14 cellular contexts compared by ENCODE assay signal in the genomic region with DNA sequence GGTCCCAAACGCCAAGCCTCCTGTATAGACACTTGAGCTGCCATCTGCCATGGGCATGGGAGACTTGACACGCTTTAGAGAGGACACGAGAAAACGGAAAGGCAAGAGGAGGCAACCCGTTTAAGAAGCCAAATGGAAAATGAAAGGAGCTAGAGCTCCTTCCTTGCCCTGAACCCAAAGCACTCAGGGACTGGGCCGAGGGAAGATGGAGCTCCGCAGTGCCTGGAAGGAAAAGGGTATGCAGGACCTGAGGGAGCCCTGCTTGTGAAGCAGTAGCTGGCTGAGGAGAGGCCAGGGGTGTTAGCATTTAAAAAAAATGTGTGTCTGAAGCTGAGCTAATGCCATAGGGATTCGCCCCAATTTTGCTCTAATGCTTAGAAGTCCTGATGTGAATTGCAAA. TPM values are rescaled to one million over a fixed set of nuclear protein-coding genes. Genes with fewer than 3 reads are reported as not detected.
DNase-seq lines count a peak whose midpoint lies in the region; ATAC-seq and TF ChIP-seq lines count a peak whose summit lies in the region.
"Had no signal": no experiment of that assay in that cellular context is flagged by ENCODE, and none has a peak within 500 bp of the region (broad histone marks: within the 10 kb centered on the region; RNA-seq: fewer than 3 reads in every experiment).

No MANE protein-coding gene starts in this region.

- H3K4me3 Mint-ChIP-seq in activated B cell treated with CpG ODN at 0.5 μM for 24 hours (peak overlapping the region; percentile 38), immature natural killer cell (peak overlapping the region; percentile 31 to 71 (median 60))
- H3K4me3 Mint-ChIP-seq: T-helper 17 cell had no signal

- DNase-seq in breast epithelium (ENCODE audit: low spot score in 2 of 2): no peak
- DNase-seq in mammary epithelial cell: no peak
- no peak for DNase-seq in activated B cell treated with CpG ODN at 0.5 μM for 24 hours
- no peak for DNase-seq in immature natural killer cell
- DNase-seq in suprapubic skin (ENCODE audit: low spot score in 2 of 2): no peak
- no peak for DNase-seq in middle frontal gyrus (ENCODE audit: extremely low spot score, low spot score)
- no peak for DNase-seq in H4 (ENCODE audit: low spot score)
- DNase-seq: activated CD4-positive, alpha-beta T cell treated with anti-CD3 and anti-CD28 coated beads, Interleukin-2, amount 50 U/mL, for 48 hours; Karpas-422; NCI-H1930; PC-3; T-helper 17 cell had no signal

- in situ Hi-C loops in mammary epithelial cell (cut with MboI; ENCODE audit: low sequenced_read_pairs in 2 of 2): no loop called here

- POLR2A ChIA-PET in activated B cell treated with CpG ODN at 0.5 μM for 24 hours (lab: Charles Lee): no interaction called here

- no peaks in the 10 kb centered on the region for H3K4me1 ChIP-seq in breast epithelium
- no peaks in the 10 kb centered on the region for H3K4me1 ChIP-seq in mammary epithelial cell (ENCODE audit: insufficient read depth, low read length)
- peaks cover 13% of the 10 kb centered on the region for H3K4me1 ChIP-seq in suprapubic skin

- intact Hi-C loops in breast epithelium (cut with DNase I; ENCODE audit: low total_unique reads): no loop called here
- intact Hi-C loops in mammary epithelial cell (cut with micrococcal nuclease): no loop called here
- intact Hi-C loops in activated B cell treated with CpG ODN at 0.5 μM for 24 hours (cut with micrococcal nuclease): no loop called here

- H3K27me3 ChIP-seq in breast epithelium (peaks cover 0 to 37% of the 10 kb centered on the region in 2 donors), mammary epithelial cell (ENCODE audit: insufficient read depth, low read length) (no peaks in the 10 kb centered on the region), suprapubic skin (peaks cover 6% of the 10 kb centered on the region)

- H4K20me1 ChIP-seq in mammary epithelial cell (ENCODE audit: insufficient read depth, low read length): no peaks in the 10 kb centered on the region

- H3K4me1 Mint-ChIP-seq in activated B cell treated with CpG ODN at 0.5 μM for 24 hours (peaks cover 7% of the 10 kb centered on the region), immature natural killer cell (peaks cover 0 to 3% of the 10 kb centered on the region in 2 donors)

- TF ChIP-seq POLR2A in breast epithelium (IDR thresholded peaks at IDR 0.05): no peak
- no peak for TF ChIP-seq POLR2A in suprapubic skin (IDR thresholded peaks at IDR 0.05)

- dilution Hi-C loops in mammary epithelial cell (cut with HindIII; ENCODE audit: low sequenced_read_pairs): no loop called here

- no peaks in the 10 kb centered on the region for H3K9me3 Mint-ChIP-seq in activated B cell treated with CpG ODN at 0.5 μM for 24 hours
- no peaks in the 10 kb centered on the region for H3K9me3 Mint-ChIP-seq in immature natural killer cell
- H3K9me3 Mint-ChIP-seq: activated T-helper 2 cell treated with anti-CD3 and anti-CD28 coated beads, Interferon-gamma antibody, Interleukin-2, Interleukin-4, amounts not matched to agents 10 μg/mL and 5 μg/mL and 100 μg/mL, durations not matched to agents 14 hours and 24 hours and 36 hours had no signal

- H3K4me2 ChIP-seq in mammary epithelial cell (ENCODE audit: insufficient read depth, low read depth, low read length): no peak overlapping the region

- no peak for TF ChIP-seq CTCF in breast epithelium (IDR thresholded peaks at IDR 0.05)
- TF ChIP-seq CTCF in mammary epithelial cell (conservative IDR thresholded peaks at IDR 0.05 in 1 of 2, IDR thresholded peaks at IDR 0.05 in 1 of 2; ENCODE audit: extremely low read depth in 1 of 2, insufficient read depth in 1 of 2, low read depth in 1 of 2, low read length in 2 of 2): no peak
- no peak for TF ChIP-seq CTCF in activated B cell treated with CpG ODN at 0.5 μM for 24 hours (IDR thresholded peaks at IDR 0.05)
- TF ChIP-seq CTCF in suprapubic skin (IDR thresholded peaks at IDR 0.05): no peak

- no peaks in the 10 kb centered on the region for H3K36me3 ChIP-seq in breast epithelium
- H3K36me3 ChIP-seq in mammary epithelial cell (ENCODE audit: insufficient read depth, low read length): no peaks in the 10 kb centered on the region
- H3K36me3 ChIP-seq in suprapubic skin: no peaks in the 10 kb centered on the region

- H3K4me3 ChIP-seq in breast epithelium (peak overlapping the region in 2 of 3 donors; percentile 32 to 58), mammary epithelial cell (replicated peaks in 1 of 3; ENCODE audit: insufficient read depth in 1 of 3, low read depth in 2 of 3, low read length in 3 of 3) (no peak overlapping the region), suprapubic skin (peak overlapping the region; percentile 42)

- TF ChIP-seq EP300 in suprapubic skin (IDR thresholded peaks at IDR 0.05): no peak

- CTCF ChIA-PET in mammary epithelial cell (lab: Charles Lee; ENCODE audit: low non-redundant PET) (no interaction called here), activated B cell treated with CpG ODN at 0.5 μM for 24 hours (lab: Charles Lee) (no interaction called here)

- H3K36me3 Mint-ChIP-seq in activated B cell treated with CpG ODN at 0.5 μM for 24 hours (ENCODE audit: low read depth) (no peaks in the 10 kb centered on the region), immature natural killer cell (no peaks in the 10 kb centered on the region)

- H3K27ac ChIP-seq in breast epithelium: no peak overlapping the region
- H3K27ac ChIP-seq in mammary epithelial cell (ENCODE audit: insufficient read depth, low read depth, low read length): no peak overlapping the region
- no peak overlapping the region for H3K27ac ChIP-seq in suprapubic skin

- H3K79me2 ChIP-seq in mammary epithelial cell (ENCODE audit: insufficient read depth, low read length): no peaks in the 10 kb centered on the region

- peaks cover 8% of the 10 kb centered on the region for H3K27me3 Mint-ChIP-seq in activated B cell treated with CpG ODN at 0.5 μM for 24 hours
- H3K27me3 Mint-ChIP-seq in immature natural killer cell (ENCODE audit: low read depth in 3 of 3): peaks cover 0 to 5% (median 4%) of the 10 kb centered on the region in 3 donors

- H3K27ac Mint-ChIP-seq in activated B cell treated with CpG ODN at 0.5 μM for 24 hours (no peak overlapping the region), immature natural killer cell (no peak overlapping the region)
- H3K27ac Mint-ChIP-seq: activated T-helper 2 cell treated with anti-CD3 and anti-CD28 coated beads, Interferon-gamma antibody, Interleukin-2, Interleukin-4, amounts not matched to agents 10 μg/mL and 5 μg/mL and 100 μg/mL, durations not matched to agents 14 hours and 24 hours and 36 hours; T-helper 17 cell had no signal

- WGBS in mammary epithelial cell (ENCODE audit: low coverage, missing lambda C conversion rate): 86% methylated on average over 6 of the region's 8 CpGs
- WGBS in suprapubic skin: 71% methylated on average over 8 of the region's 8 CpGs

- H2AFZ ChIP-seq in mammary epithelial cell (ENCODE audit: low read depth, low read length): no peak overlapping the region

- no peak overlapping the region for H3K9ac ChIP-seq in mammary epithelial cell (ENCODE audit: insufficient read depth, low read length)

- ATAC-seq in activated B cell treated with CpG ODN at 0.5 μM for 24 hours (ENCODE audit: low read depth): no peak
- no peak for ATAC-seq in activated CD4-positive, CD25-positive, alpha-beta regulatory T cell treated with anti-CD3 and anti-CD28 coated beads, Interleukin-2, amount 50 U/mL, for 24 hours
- ATAC-seq: PC-3, T-helper 17 cell had no signal

- H3K9me3 ChIP-seq in breast epithelium (no peaks in the 10 kb centered on the region), mammary epithelial cell (replicated peaks; ENCODE audit: insufficient read depth, low read length) (peaks cover 2% of the 10 kb centered on the region), suprapubic skin (no peaks in the 10 kb centered on the region)

- no TSS peak for BruUV-seq in mammary epithelial cell (replicated peaks; lab: Mats Ljungman, UMichigan)

RNA-seq across cellular contexts. Expression of a gene that starts 15.1 kb away (rescaled TPM):
- total RNA-seq in breast epithelium (under 1 TPM in 1 of 3 donors, not detected in 2; 0.16 TPM), mammary epithelial cell (under 1 TPM; 0.09 to 0.17 TPM), activated B cell treated with CpG ODN at 0.5 μM for 24 hours (0.39 and 0.75 TPM in 2 replicates), suprapubic skin (under 1 TPM in 1 of 4 donors, not detected in 3; 0.23 TPM)
- polyA plus RNA-seq in mammary epithelial cell (0.15 TPM), immature natural killer cell (1 to 10 TPM in 1 of 3 donors, under 1 TPM in 1, not detected in 1; 0.20 to 1.3 TPM)
- polyA minus RNA-seq in mammary epithelial cell: not detected
- 0.49 and 0.95 TPM in 2 replicates for total RNA-seq in H4 (2014; rRNA removed; shearing (Covaris generic))
- total RNA-seq: PC-3 had no signal

Comparison
In these comparisons a context has a peak if more than half of its experiments do, and no peak if none do; other contexts are left out.
1. H3K4me3 ChIP-seq: peak in breast epithelium (2 of 3) and suprapubic skin (single experiment); none in mammary epithelial cell (0 of 3).